8 cellular contexts compared by ENCODE assay signal in the genomic region with DNA sequence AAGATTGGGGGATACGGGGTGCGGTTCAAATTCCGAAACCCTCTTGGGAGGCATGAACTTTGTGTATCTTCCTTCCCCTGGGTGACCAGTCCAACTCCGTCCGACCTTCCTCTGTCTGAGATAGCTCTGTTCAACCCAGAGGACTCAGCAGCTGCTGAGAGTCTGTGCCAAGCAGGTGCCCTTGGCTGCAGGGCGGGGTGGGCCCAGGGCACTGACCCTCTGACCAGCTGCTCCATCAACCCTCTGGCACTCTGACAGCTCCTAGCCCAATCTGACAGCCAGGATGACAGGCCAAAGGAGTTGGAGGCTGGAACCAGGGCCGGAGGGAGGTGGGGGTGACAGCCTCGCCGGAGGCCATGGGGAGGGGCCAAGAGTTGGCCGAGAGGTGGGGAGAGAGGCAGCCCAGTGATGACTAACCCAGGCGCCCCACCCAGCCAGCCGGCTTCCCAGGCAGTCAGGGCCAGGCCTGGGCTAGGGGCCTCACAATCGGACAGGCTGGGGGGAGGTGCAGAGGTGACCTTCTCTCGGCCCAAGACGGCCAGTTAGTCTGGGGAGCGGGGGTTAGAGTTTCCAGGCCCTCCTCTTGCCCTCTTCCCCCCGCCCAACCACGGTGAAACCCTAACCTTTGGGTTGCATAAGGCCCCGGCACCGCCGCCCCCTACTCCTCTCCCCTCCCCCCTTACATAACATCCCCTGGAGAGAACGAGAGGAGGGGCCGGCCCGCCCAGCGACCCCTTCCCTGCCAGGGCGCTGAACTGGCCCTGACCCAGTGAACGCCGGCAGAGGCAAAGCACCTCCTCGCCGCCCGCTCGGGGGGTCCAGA. TPM values are rescaled to one million over a fixed set of nuclear protein-coding genes. Genes with fewer than 3 reads are reported as not detected.
DNase-seq lines count a peak whose midpoint lies in the region; ATAC-seq and TF ChIP-seq lines count a peak whose summit lies in the region.

No MANE protein-coding gene starts in this region.

- ATAC-seq in gastroesophageal sphincter: peak; percentile 60

- H3K4ac ChIP-seq in neuronal stem cell (ENCODE audit: low read length): no peak overlapping the region

- peak overlapping the region; percentile 80 for H3K23ac ChIP-seq in neuronal stem cell (ENCODE audit: low read depth, low read length, poor library complexity)

- H3K9ac ChIP-seq in neuronal stem cell (ENCODE audit: low read depth, low read length, poor library complexity): peak overlapping the region; percentile 38

- no peak overlapping the region for H2BK15ac ChIP-seq in neuronal stem cell (ENCODE audit: low read length)

- peak; percentile 20 for TF ChIP-seq EP300 in gastroesophageal sphincter (IDR thresholded peaks at IDR 0.05)

- H3K36me3 ChIP-seq in gastroesophageal sphincter (peaks cover 0 to 26% of the 10 kb centered on the region in 2 donors), neuronal stem cell (replicated peaks in 1 of 2; ENCODE audit: control insufficient read depth in 2 of 2, insufficient read depth in 2 of 2, low read length in 2 of 2) (no peaks in the 10 kb centered on the region)

- peaks cover 2 to 65% (median 40%) of the 10 kb centered on the region in 3 donors for H3K4me1 ChIP-seq in gastroesophageal sphincter
- H3K4me1 ChIP-seq in neuronal stem cell (ENCODE audit: control insufficient read depth in 2 of 2, insufficient read depth in 1 of 2, low read depth in 1 of 2, low read length in 2 of 2): peaks cover 19 to 23% of the 10 kb centered on the region in 2 donors

- H2AK5ac ChIP-seq in neuronal stem cell (ENCODE audit: low read depth, low read length): no peak overlapping the region

- H4K91ac ChIP-seq in neuronal stem cell (ENCODE audit: low read depth, low read length, poor library complexity): no peak overlapping the region

- H3K79me1 ChIP-seq in neuronal stem cell (ENCODE audit: low read depth, low read length): peaks cover 2% of the 10 kb centered on the region

- H3K4me3 ChIP-seq in gastroesophageal sphincter: peak overlapping the region; percentile 92 to 100
- peak overlapping the region; percentile 67 to 94 for H3K4me3 ChIP-seq in neuronal stem cell (ENCODE audit: low read length in 2 of 2)

- peak overlapping the region; percentile 97 to 100 (median 99) for H3K27ac ChIP-seq in gastroesophageal sphincter
- peak overlapping the region; percentile 63 for H3K27ac ChIP-seq in neuronal stem cell (replicated peaks; ENCODE audit: low read length)

- peak in 1 of 4 experiments; percentile 9 for TF ChIP-seq CTCF in gastroesophageal sphincter (IDR thresholded peaks at IDR 0.05)

- no peak overlapping the region for H4K8ac ChIP-seq in neuronal stem cell (ENCODE audit: low read depth, low read length)

- peak overlapping the region; percentile 85 for H2AFZ ChIP-seq in neuronal stem cell (ENCODE audit: low read length)

- peak overlapping the region; percentile 67 for H3K18ac ChIP-seq in neuronal stem cell (ENCODE audit: low read length)

- no peak overlapping the region for H2BK5ac ChIP-seq in neuronal stem cell (ENCODE audit: low read length)

- peak overlapping the region; percentile 85 for H3K14ac ChIP-seq in neuronal stem cell (ENCODE audit: low read length)

- H3K9me3 ChIP-seq in gastroesophageal sphincter: no peaks in the 10 kb centered on the region
- no peaks in the 10 kb centered on the region for H3K9me3 ChIP-seq in neuronal stem cell (replicated peaks in 1 of 2; ENCODE audit: control insufficient read depth in 2 of 2, insufficient read depth in 1 of 2, low read depth in 1 of 2, low read length in 2 of 2)

- no peak overlapping the region for H2BK12ac ChIP-seq in neuronal stem cell (ENCODE audit: low read length)

- H3K4me2 ChIP-seq in neuronal stem cell (ENCODE audit: insufficient read depth, low read length, poor library complexity, severe bottlenecking): peak overlapping the region; percentile 99

- peak; percentile 76 for DNase-seq in GM04503 (ENCODE audit: low read depth)
- peak; percentile 15 for DNase-seq in NOMO-1 treated with dmso at 0.1 percent for 144 hours (lab: John Stamatoyannopoulos, UW; ENCODE audit: unreplicated experiment)
- peak; percentile 63 for DNase-seq in activated naive CD4-positive, alpha-beta T cell treated with Interleukin-2 at 50 U/mL for 16 hours
- no peak for DNase-seq in neuronal stem cell (ENCODE audit: low spot score)
- no peak for DNase-seq in SK-N-DZ (ENCODE audit: low spot score)
- DNase-seq in GM19240 (ENCODE audit: insufficient read length, low spot score): no peak
- DNase-seq in putamen (ENCODE audit: low spot score): no peak

- peak; percentile 69 to 79 for TF ChIP-seq POLR2A in gastroesophageal sphincter (IDR thresholded peaks at IDR 0.05)

- H3K27me3 ChIP-seq in gastroesophageal sphincter (no peaks in the 10 kb centered on the region), neuronal stem cell (ENCODE audit: control insufficient read depth in 3 of 3, insufficient read depth in 3 of 3, low read depth in 1 of 3, low read length in 3 of 3) (peaks cover 0 to 7% (median 0%) of the 10 kb centered on the region in 3 experiments)

- H2BK120ac ChIP-seq in neuronal stem cell (ENCODE audit: low read depth, low read length): peak overlapping the region; percentile 55

- WGBS in gastroesophageal sphincter (ENCODE audit: low coverage in 1 of 2), 2 donors: 0% methylated on average over 1 of the region's 32 CpGs; no CpG with 5 or more reads in 1 of the 2 donors
- no CpG with 5 or more reads among the region's 32 CpGs for WGBS in neuronal stem cell (ENCODE audit: extremely low coverage in 2 of 2, insufficient read length in 2 of 2, insufficient replicate concordance in 1 of 2), 2 donors

RNA-seq across cellular contexts. Expression of a gene that starts 5.0 kb away (rescaled TPM):
- 1 to 10 TPM; 4.2 to 5.1 (median 4.8) TPM for total RNA-seq in gastroesophageal sphincter
- 0.75 TPM for polyA plus RNA-seq in neuronal stem cell (2013, experiment 1 of 2)
- polyA plus RNA-seq in neuronal stem cell (2013, experiment 2 of 2): 0.72 TPM
- polyA plus RNA-seq in SK-N-DZ (2014; cell fraction: cytosol; rRNA removed): 0.12 and 0.44 TPM in 2 replicates
- polyA plus RNA-seq in SK-N-DZ (2014; cell fraction: nucleus; rRNA removed): 0.15 and 0.43 TPM in 2 replicates

RNA-seq across cellular contexts. Expression of a gene that starts 9.3 kb away (rescaled TPM):
- total RNA-seq in gastroesophageal sphincter: 10 to 100 TPM; 21.8 to 44.1 (median 32.2) TPM
- polyA plus RNA-seq in neuronal stem cell (2013, experiment 1 of 2): 2.8 TPM
- 3.3 TPM for polyA plus RNA-seq in neuronal stem cell (2013, experiment 2 of 2)
- polyA plus RNA-seq in SK-N-DZ (2014; cell fraction: cytosol; rRNA removed): 21.5 and 24.9 TPM in 2 replicates
- polyA plus RNA-seq in SK-N-DZ (2014; cell fraction: nucleus; rRNA removed): 42.6 and 48.5 TPM in 2 replicates

RNA-seq across cellular contexts. Expression of a gene that starts 27.5 kb away (rescaled TPM):
- 1 to 10 TPM; 2.0 to 7.6 (median 5.1) TPM for total RNA-seq in gastroesophageal sphincter
- polyA plus RNA-seq in neuronal stem cell (2013, experiment 1 of 2): 0.11 TPM
- polyA plus RNA-seq in neuronal stem cell (2013, experiment 2 of 2): 0.12 TPM
- polyA plus RNA-seq in SK-N-DZ (2014; cell fraction: cytosol; rRNA removed): 0.32 and 0.53 TPM in 2 replicates
- polyA plus RNA-seq in SK-N-DZ (2014; cell fraction: nucleus; rRNA removed): 0.65 and 1.1 TPM in 2 replicates

RNA-seq across cellular contexts. Expression of a gene that starts 30.5 kb away (rescaled TPM):
- 100 to 1,000 TPM; 111 to 195 (median 161) TPM for total RNA-seq in gastroesophageal sphincter
- 95.4 TPM for polyA plus RNA-seq in neuronal stem cell (2013, experiment 1 of 2)
- polyA plus RNA-seq in neuronal stem cell (2013, experiment 2 of 2): 97.1 TPM
- 121 and 134 TPM in 2 replicates for polyA plus RNA-seq in SK-N-DZ (2014; cell fraction: cytosol; rRNA removed)
- polyA plus RNA-seq in SK-N-DZ (2014; cell fraction: nucleus; rRNA removed): 125 and 219 TPM in 2 replicates

RNA-seq across cellular contexts. Expression of a gene that starts 46.7 kb away (rescaled TPM):
- total RNA-seq in gastroesophageal sphincter: 100 to 1,000 TPM; 136 to 634 (median 302) TPM
- 65.7 TPM for polyA plus RNA-seq in neuronal stem cell (2013, experiment 1 of 2)
- polyA plus RNA-seq in neuronal stem cell (2013, experiment 2 of 2): 62.7 TPM
- 458 and 511 TPM in 2 replicates for polyA plus RNA-seq in SK-N-DZ (2014; cell fraction: cytosol; rRNA removed)
- 288 and 352 TPM in 2 replicates for polyA plus RNA-seq in SK-N-DZ (2014; cell fraction: nucleus; rRNA removed)

Comparison
In these comparisons a context has a peak if more than half of its experiments do, and no peak if none do; other contexts are left out.
1. DNase-seq: peak in GM04503 (single experiment), NOMO-1 treated with dmso at 0.1 percent for 144 hours (single experiment) and activated naive CD4-positive, alpha-beta T cell treated with Interleukin-2 at 50 U/mL for 16 hours (single experiment); none in neuronal stem cell (single experiment), SK-N-DZ (single experiment), GM19240 (single experiment) and putamen (single experiment).